In genomic region chr6:134347916-134348805, GRCh38 we compare ENCODE assay signal across 10 cellular contexts. TPM values are rescaled to one million over a fixed set of nuclear protein-coding genes. Genes with fewer than 3 reads are reported as not detected.
DNase-seq lines count a peak whose midpoint lies in the region; ATAC-seq and TF ChIP-seq lines count a peak whose summit lies in the region.
"Had no signal": no experiment of that assay in that cellular context is flagged by ENCODE, and none has a peak within 500 bp of the region (broad histone marks: within the 10 kb centered on the region; RNA-seq: fewer than 3 reads in every experiment).

No MANE protein-coding gene starts in this region.

- H3K4me3 ChIP-seq in BJ (ENCODE audit: low read depth, low read length) = no peak overlapping the region

- no peak for TF ChIP-seq POLR2A in GM18505 (IDR thresholded peaks at IDR 0.05; ENCODE audit: borderline replicate concordance, extremely low read depth, insufficient read depth, insufficient read length)

- H3K27me3 ChIP-seq in BJ (ENCODE audit: control insufficient read depth, insufficient read depth, low read length) = no peaks in the 10 kb centered on the region

- TF ChIP-seq CTCF in BJ (IDR thresholded peaks at IDR 0.05; ENCODE audit: insufficient read depth, low read depth, low read length) = no peak

- POLR2A ChIA-PET in BJ (lab: Charles Lee) = no interaction called here

- ATAC-seq in HG03159 (IDR thresholded peaks at IDR 0.05; ENCODE audit: unreplicated experiment) = no peak
- ATAC-seq in GM18505 (IDR thresholded peaks at IDR 0.05; ENCODE audit: unreplicated experiment) = no peak
- ATAC-seq: CD8-positive, alpha-beta T cell had no signal

- CTCF ChIA-PET in BJ (lab: Yijun Ruan, JAX) = interaction anchor here (1.6 kb wide), 1 partner anchor 10 kb away, joined by 4 read pairs; no protein-coding TSS in a partner anchor

- H3K36me3 ChIP-seq in BJ (ENCODE audit: control insufficient read depth, insufficient read depth, low read length) = no peaks in the 10 kb centered on the region

- DNase-seq in BJ (ENCODE audit: low read depth) (peak; percentile 28), RPMI7951 (ENCODE audit: low read depth) (peak; percentile 90), fibroblast of gingiva (ENCODE audit: low read depth) (peak; percentile 93), occipital lobe (lab: John Stamatoyannopoulos, UW) (peak; percentile 48), ecto neural progenitor cell (ENCODE audit: low spot score) (no peak), NCI-H510A (lab: John Stamatoyannopoulos, UW) (no peak)
- DNase-seq: CD8-positive, alpha-beta T cell; central memory CD4-positive, alpha-beta T cell had no signal

RNA-seq across cellular contexts. Expression of gene SGK1, which starts 30.2 kb away (rescaled TPM):
- 179 and 189 TPM in 2 replicates for polyA plus RNA-seq in BJ (2011; rRNA removed)
- polyA minus RNA-seq in BJ (2011; rRNA and poly(A)+ RNA removed) = 143 and 229 TPM in 2 replicates
- 93.7 and 118 TPM in 2 replicates for total RNA-seq in RPMI7951 (2014; rRNA removed; shearing (Covaris generic))
- 75.5 TPM for total RNA-seq in occipital lobe

Comparison
In these comparisons a context has a peak if more than half of its experiments do, and no peak if none do; other contexts are left out.
1. DNase-seq: peak in BJ (single experiment), RPMI7951 (single experiment), fibroblast of gingiva (single experiment) and occipital lobe (single experiment); none in ecto neural progenitor cell (single experiment) and NCI-H510A (single experiment).